In genomic region chr12:26187429-26187828, GRCh38 we compare ENCODE assay signal across 18 cellular contexts. TPM values are rescaled to one million over a fixed set of nuclear protein-coding genes. Genes with fewer than 3 reads are reported as not detected.
DNase-seq lines count a peak whose midpoint lies in the region; ATAC-seq and TF ChIP-seq lines count a peak whose summit lies in the region.
"Had no signal": no experiment of that assay in that cellular context is flagged by ENCODE, and none has a peak within 500 bp of the region (broad histone marks: within the 10 kb centered on the region; RNA-seq: fewer than 3 reads in every experiment).

No MANE protein-coding gene starts in this region.

- H3K27me3 ChIP-seq in heart left ventricle: peaks cover 0 to 5% (median 0%) of the 10 kb centered on the region in 9 donors
- H3K27me3 ChIP-seq in Karpas-422 (ENCODE audit: low read length): no peaks in the 10 kb centered on the region
- no peaks in the 10 kb centered on the region for H3K27me3 ChIP-seq in hepatocyte
- H3K27me3 ChIP-seq: ovary had no signal

- WGBS in heart left ventricle, 4 donors: 30 to 54% (median 34%) methylated on average over 5 of the region's 5 CpGs
- 59% methylated on average over 5 of the region's 5 CpGs for WGBS in hepatocyte (ENCODE audit: low lambda C conversion rate, missing lambda C conversion rate)

- H3K9me3 ChIP-seq in heart left ventricle (peaks cover 0 to 3% (median 0%) of the 10 kb centered on the region in 12 donors), Karpas-422 (ENCODE audit: low read length) (no peaks in the 10 kb centered on the region), hepatocyte (ENCODE audit: low read depth) (no peaks in the 10 kb centered on the region)
- H3K9me3 ChIP-seq: mucosa of descending colon, ovary, spleen had no signal

- H3K79me2 ChIP-seq in Karpas-422 (ENCODE audit: low read length): no peaks in the 10 kb centered on the region
- H3K79me2 ChIP-seq in hepatocyte: no peaks in the 10 kb centered on the region

- H3K4me3 ChIP-seq in heart left ventricle (no peak overlapping the region), Karpas-422 (ENCODE audit: low read length) (no peak overlapping the region), hepatocyte (no peak overlapping the region)
- H3K4me3 ChIP-seq: mucosa of descending colon, ovary, spleen had no signal

- H3K27ac ChIP-seq in heart left ventricle (no peak overlapping the region), Karpas-422 (ENCODE audit: low read length) (no peak overlapping the region), hepatocyte (no peak overlapping the region)
- H3K27ac ChIP-seq: KMS-11, ovary, spleen had no signal

- H3K36me3 ChIP-seq in heart left ventricle (no peaks in the 10 kb centered on the region), Karpas-422 (ENCODE audit: insufficient read depth, low read length) (no peaks in the 10 kb centered on the region), hepatocyte (replicated peaks; ENCODE audit: insufficient read depth, low read depth) (no peaks in the 10 kb centered on the region)
- H3K36me3 ChIP-seq: ovary, spleen had no signal

- intact Hi-C loops in Right ventricle myocardium superior (cut with DNase I): no loop called here
- intact Hi-C loops in heart left ventricle (cut with DNase I): no loop called here
- intact Hi-C loops in sciatic nerve (cut with DNase I): no loop called here

- H3K4me1 ChIP-seq in heart left ventricle: peaks cover 0 to 8% (median 0%) of the 10 kb centered on the region in 12 donors
- H3K4me1 ChIP-seq in Karpas-422 (ENCODE audit: low read length): no peaks in the 10 kb centered on the region
- no peaks in the 10 kb centered on the region for H3K4me1 ChIP-seq in hepatocyte (ENCODE audit: insufficient read depth)

- H2AFZ ChIP-seq in Karpas-422 (ENCODE audit: low read length) (no peak overlapping the region), hepatocyte (no peak overlapping the region)

- no peak overlapping the region for H3K4me2 ChIP-seq in Karpas-422 (ENCODE audit: low read depth, low read length, poor library complexity, severe bottlenecking)
- H3K4me2 ChIP-seq in hepatocyte: no peak overlapping the region
- H3K4me2 ChIP-seq: KMS-11 had no signal

- no peaks in the 10 kb centered on the region for H3K9me2 ChIP-seq in Karpas-422 (replicated peaks; ENCODE audit: insufficient read depth, low read length)
- H3K9me2 ChIP-seq in hepatocyte (replicated peaks; ENCODE audit: insufficient read depth): no peaks in the 10 kb centered on the region

- peak; percentile 52 for ATAC-seq in Right ventricle myocardium superior (ENCODE audit: poor library complexity)
- no peak for ATAC-seq in heart left ventricle
- peak; percentile 28 for ATAC-seq in sciatic nerve
- ATAC-seq: CD8-positive, alpha-beta T cell had no signal

- H3K9ac ChIP-seq in Karpas-422 (ENCODE audit: low read length): no peak overlapping the region
- H3K9ac ChIP-seq: KMS-11 had no signal

- TF ChIP-seq CTCF in heart left ventricle (IDR thresholded peaks at IDR 0.05) (peak in 2 of 12 donors; percentile 20 to 24), hepatocyte (IDR thresholded peaks at IDR 0.05; ENCODE audit: poor library complexity) (no peak)

- no peak for TF ChIP-seq POLR2A in heart left ventricle (IDR thresholded peaks at IDR 0.05)

- no peak for DNase-seq in Right ventricle myocardium superior
- DNase-seq in heart left ventricle: no peak
- DNase-seq in Karpas-422: peak; percentile 51
- peak; percentile 6 for DNase-seq in dermis blood vessel endothelial cell
- no peak for DNase-seq in sciatic nerve (ENCODE audit: low spot score)
- DNase-seq in SW480 (ENCODE audit: low spot score): no peak
- no peak for DNase-seq in hepatocyte (ENCODE audit: low spot score)
- DNase-seq in SKM-1 treated with dmso at 0.1 percent for 144 hours (lab: John Stamatoyannopoulos, UW; ENCODE audit: unreplicated experiment): no peak
- DNase-seq: activated CD8-positive, alpha-beta memory T cell treated with anti-CD3 and anti-CD28 coated beads for 24 hours; CD8-positive, alpha-beta T cell; mucosa of descending colon; NCI-H1694 treated with DMSO at 0.1 percent for 48 hours; ovary; spleen; stimulated activated naive CD8-positive, alpha-beta T cell treated with anti-CD3 and anti-CD28 coated beads, Interleukin-15, Interleukin-2, amounts not matched to agents 100 U/mL and 50 U/mL, for 24 hours; SW 1271 had no signal

- H4K20me1 ChIP-seq in Karpas-422 (ENCODE audit: insufficient read depth, low read depth, low read length) (no peaks in the 10 kb centered on the region), hepatocyte (ENCODE audit: insufficient read depth, poor library complexity, severe bottlenecking) (no peaks in the 10 kb centered on the region)

RNA-seq across cellular contexts. Expression of gene SSPN, which starts 7.9 kb away (rescaled TPM):
- total RNA-seq in Right ventricle myocardium superior: 51.5 TPM
- total RNA-seq in heart left ventricle: 100 to 1,000 TPM in 1 of 9 donors, 10 to 100 TPM in 8; 19.9 to 109 (median 75.9) TPM
- polyA plus RNA-seq in heart left ventricle: 10 to 100 TPM in 1 of 2 donors, 1 to 10 TPM in 1; 7.5 to 18.2 TPM
- not detected in 2 replicates for total RNA-seq in Karpas-422 (2014; rRNA removed; shearing (Covaris generic); ENCODE audit: low replicate concordance)
- 0.34 and 0.47 TPM in 2 replicates for total RNA-seq in dermis blood vessel endothelial cell
- 119 TPM for total RNA-seq in sciatic nerve
- 4.1 and 12.5 TPM in 2 replicates for total RNA-seq in hepatocyte
- polyA plus RNA-seq in hepatocyte: 1.7 and 2.3 TPM in 2 replicates
- total RNA-seq: activated T-helper 2 cell treated with anti-CD3 and anti-CD28 coated beads, Interferon-gamma antibody, Interleukin-2, Interleukin-4, amounts not matched to agents 10 μg/mL and 5 μg/mL and 100 μg/mL, durations not matched to agents 14 hours and 24 hours and 36 hours; CD8-positive, alpha-beta T cell had no signal

Comparison
In these comparisons a context has a peak if more than half of its experiments do, and no peak if none do; other contexts are left out.
1. ATAC-seq: peak in Right ventricle myocardium superior (single experiment) and sciatic nerve (single experiment); none in heart left ventricle (0 of 4).
2. DNase-seq: peak in Karpas-422 (single experiment) and dermis blood vessel endothelial cell (single experiment); none in Right ventricle myocardium superior (single experiment), heart left ventricle (0 of 5), sciatic nerve (single experiment), SW480 (single experiment), hepatocyte (single experiment) and SKM-1 treated with dmso at 0.1 percent for 144 hours (single experiment).